2 cellular contexts compared by ENCODE assay signal in the genomic region with DNA sequence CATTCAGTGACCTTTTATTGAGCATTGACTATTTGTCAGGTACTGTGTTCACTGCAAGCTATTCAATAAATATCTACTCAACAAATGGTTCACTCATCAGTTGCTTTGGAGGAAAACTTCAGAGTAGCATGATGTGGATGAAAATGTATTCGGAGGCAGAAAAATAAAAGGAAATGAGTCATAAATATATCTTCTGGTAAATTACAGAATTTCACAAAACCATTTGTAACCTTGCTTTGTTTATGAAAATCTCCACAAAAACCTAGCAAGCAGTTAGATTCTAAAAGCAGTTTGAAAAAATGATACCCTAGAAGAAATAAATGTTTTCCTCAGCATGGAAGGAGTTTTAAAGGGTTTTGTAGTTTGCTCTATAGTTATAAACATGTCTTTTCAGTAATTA.
TF ChIP-seq lines count a peak whose summit lies in the region.

No MANE protein-coding gene starts in this region.

TF ChIP-seq in IMR-90, 13 proteins besides CTCF, POLR2A, EP300 and RAD21:
- TF ChIP-seq CEBPB (IDR thresholded peaks at IDR 0.05; ENCODE audit: low read depth, low read length) (peak; percentile 36; the same call in 1 of the 2 replicates), SMC3 (IDR thresholded peaks at IDR 0.05; ENCODE audit: low read depth, low read length) (no peak)

TF ChIP-seq in K562, 482 proteins besides CTCF, POLR2A, EP300 and RAD21:
- TF ChIP-seq NCOA4 (IDR thresholded peaks at IDR 0.05; ENCODE audit: partially characterized antibody) (no peak), LARP7 (IDR thresholded peaks at IDR 0.05) (no peak), MAFF (IDR thresholded peaks at IDR 0.05; ENCODE audit: low read length) (no peak), NFE2L1 (tag; IDR thresholded peaks at IDR 0.05; ENCODE audit: borderline replicate concordance, low read depth) (no peak), ZNF584 (CRISPR knock-in tag; IDR thresholded peaks at IDR 0.05; ENCODE audit: low read depth) (no peak), RBFOX2 (IDR thresholded peaks at IDR 0.05; ENCODE audit: low read depth, low read length) (no peak), XRCC5 (IDR thresholded peaks at IDR 0.05; ENCODE audit: low read depth, low read length) (no peak)
- TF ChIP-seq, protein P1, sequence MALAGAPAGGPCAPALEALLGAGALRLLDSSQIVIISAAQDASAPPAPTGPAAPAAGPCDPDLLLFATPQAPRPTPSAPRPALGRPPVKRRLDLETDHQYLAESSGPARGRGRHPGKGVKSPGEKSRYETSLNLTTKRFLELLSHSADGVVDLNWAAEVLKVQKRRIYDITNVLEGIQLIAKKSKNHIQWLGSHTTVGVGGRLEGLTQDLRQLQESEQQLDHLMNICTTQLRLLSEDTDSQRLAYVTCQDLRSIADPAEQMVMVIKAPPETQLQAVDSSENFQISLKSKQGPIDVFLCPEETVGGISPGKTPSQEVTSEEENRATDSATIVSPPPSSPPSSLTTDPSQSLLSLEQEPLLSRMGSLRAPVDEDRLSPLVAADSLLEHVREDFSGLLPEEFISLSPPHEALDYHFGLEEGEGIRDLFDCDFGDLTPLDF (CRISPR knock-in tag; IDR thresholded peaks at IDR 0.05) = no peak
- TF ChIP-seq, protein P2, sequence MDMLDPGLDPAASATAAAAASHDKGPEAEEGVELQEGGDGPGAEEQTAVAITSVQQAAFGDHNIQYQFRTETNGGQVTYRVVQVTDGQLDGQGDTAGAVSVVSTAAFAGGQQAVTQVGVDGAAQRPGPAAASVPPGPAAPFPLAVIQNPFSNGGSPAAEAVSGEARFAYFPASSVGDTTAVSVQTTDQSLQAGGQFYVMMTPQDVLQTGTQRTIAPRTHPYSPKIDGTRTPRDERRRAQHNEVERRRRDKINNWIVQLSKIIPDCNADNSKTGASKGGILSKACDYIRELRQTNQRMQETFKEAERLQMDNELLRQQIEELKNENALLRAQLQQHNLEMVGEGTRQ (CRISPR knock-in tag; IDR thresholded peaks at IDR 0.05) = no peak
- TF ChIP-seq, protein P3, sequence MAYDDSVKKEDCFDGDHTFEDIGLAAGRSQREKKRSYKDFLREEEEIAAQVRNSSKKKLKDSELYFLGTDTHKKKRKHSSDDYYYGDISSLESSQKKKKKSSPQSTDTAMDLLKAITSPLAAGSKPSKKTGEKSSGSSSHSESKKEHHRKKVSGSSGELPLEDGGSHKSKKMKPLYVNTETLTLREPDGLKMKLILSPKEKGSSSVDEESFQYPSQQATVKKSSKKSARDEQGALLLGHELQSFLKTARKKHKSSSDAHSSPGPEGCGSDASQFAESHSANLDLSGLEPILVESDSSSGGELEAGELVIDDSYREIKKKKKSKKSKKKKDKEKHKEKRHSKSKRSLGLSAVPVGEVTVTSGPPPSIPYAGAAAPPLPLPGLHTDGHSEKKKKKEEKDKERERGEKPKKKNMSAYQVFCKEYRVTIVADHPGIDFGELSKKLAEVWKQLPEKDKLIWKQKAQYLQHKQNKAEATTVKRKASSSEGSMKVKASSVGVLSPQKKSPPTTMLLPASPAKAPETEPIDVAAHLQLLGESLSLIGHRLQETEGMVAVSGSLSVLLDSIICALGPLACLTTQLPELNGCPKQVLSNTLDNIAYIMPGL (CRISPR knock-in tag; IDR thresholded peaks at IDR 0.05) = no peak
- TF ChIP-seq, protein P4, sequence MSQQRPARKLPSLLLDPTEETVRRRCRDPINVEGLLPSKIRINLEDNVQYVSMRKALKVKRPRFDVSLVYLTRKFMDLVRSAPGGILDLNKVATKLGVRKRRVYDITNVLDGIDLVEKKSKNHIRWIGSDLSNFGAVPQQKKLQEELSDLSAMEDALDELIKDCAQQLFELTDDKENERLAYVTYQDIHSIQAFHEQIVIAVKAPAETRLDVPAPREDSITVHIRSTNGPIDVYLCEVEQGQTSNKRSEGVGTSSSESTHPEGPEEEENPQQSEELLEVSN (IDR thresholded peaks at IDR 0.05; ENCODE audit: borderline replicate concordance in 1 of 2, extremely low read depth in 1 of 2, insufficient read depth in 1 of 2, insufficient read length in 1 of 2, low read depth in 1 of 2, low read length in 1 of 2, poor library complexity in 1 of 2, severe bottlenecking in 1 of 2) = no peak
TF ChIP-seq in K562: peak in this region for 0.
